In the genomic region with DNA sequence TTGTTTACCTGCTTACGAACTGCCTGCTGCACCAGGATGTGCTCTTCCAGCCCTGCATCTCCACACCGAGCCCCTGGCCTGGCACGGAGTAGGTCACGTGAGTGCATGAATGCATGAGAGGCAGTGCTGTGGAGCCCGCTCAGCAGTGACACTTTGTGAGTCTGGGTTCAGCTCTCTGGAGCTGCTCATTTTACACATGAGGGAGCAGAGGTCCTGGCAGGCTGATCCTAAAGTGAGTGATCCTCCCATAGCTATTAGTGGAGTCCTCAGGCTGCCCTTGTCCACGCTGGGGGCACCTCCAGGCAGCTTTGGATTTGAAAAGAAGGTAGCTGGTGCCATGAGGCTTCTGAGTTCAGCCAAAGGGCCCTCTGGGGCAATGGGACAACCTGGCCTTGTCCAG, we compare ENCODE assay signal across 17 cellular contexts.
"Had no signal": no experiment of that assay in that cellular context is flagged by ENCODE, and none has a peak within 500 bp of the region (broad histone marks: within the 10 kb centered on the region; RNA-seq: fewer than 3 reads in every experiment).

No MANE protein-coding gene starts in this region.

- H3K27ac Mint-ChIP-seq: naive thymus-derived CD4-positive, alpha-beta T cell; type B pancreatic cell had no signal

- H3K4me3 ChIP-seq: dorsolateral prefrontal cortex, heart left ventricle, ovary had no signal

- FAIRE-seq: urothelium cell line had no signal

- H3K27ac ChIP-seq: dorsolateral prefrontal cortex, heart left ventricle, ovary had no signal

- DNase-seq: cortex of kidney; dorsolateral prefrontal cortex; effector CD8-positive, alpha-beta T cell; foreskin melanocyte; heart left ventricle; hippocampal formation; left colon; naive thymus-derived CD4-positive, alpha-beta T cell; nucleus accumbens; ovary; right cardiac atrium; stimulated activated CD4-positive, alpha-beta T cell treated with anti-CD3 and anti-CD28 coated beads, Interleukin-15, amount 100 ng/mL, for 24 hours; stimulated activated CD4-positive, alpha-beta T cell treated with anti-CD3 and anti-CD28 coated beads, Interleukin-2, amount 100 ng/mL, for 24 hours; stimulated activated CD4-positive, alpha-beta T cell treated with anti-CD3 and anti-CD28 coated beads, Interleukin-4, amount 100 ng/mL, for 4 hours; stimulated activated naive CD4-positive, alpha-beta T cell had no signal

- ATAC-seq: heart left ventricle; left colon; naive thymus-derived CD4-positive, alpha-beta T cell; right cardiac atrium had no signal

- H3K9me3 ChIP-seq: heart left ventricle, ovary had no signal

- H3K36me3 Mint-ChIP-seq: naive thymus-derived CD4-positive, alpha-beta T cell; type B pancreatic cell had no signal

- H3K9me3 Mint-ChIP-seq: naive thymus-derived CD4-positive, alpha-beta T cell; type B pancreatic cell had no signal

- H3K4me3 Mint-ChIP-seq: naive thymus-derived CD4-positive, alpha-beta T cell; type B pancreatic cell had no signal

- H3K4me1 Mint-ChIP-seq: naive thymus-derived CD4-positive, alpha-beta T cell had no signal

- H3K27me3 ChIP-seq: ovary had no signal

- H3K36me3 ChIP-seq: heart left ventricle, ovary had no signal

- H3K4me1 ChIP-seq: heart left ventricle had no signal
